28 cellular contexts compared by ENCODE assay signal in the genomic region with DNA sequence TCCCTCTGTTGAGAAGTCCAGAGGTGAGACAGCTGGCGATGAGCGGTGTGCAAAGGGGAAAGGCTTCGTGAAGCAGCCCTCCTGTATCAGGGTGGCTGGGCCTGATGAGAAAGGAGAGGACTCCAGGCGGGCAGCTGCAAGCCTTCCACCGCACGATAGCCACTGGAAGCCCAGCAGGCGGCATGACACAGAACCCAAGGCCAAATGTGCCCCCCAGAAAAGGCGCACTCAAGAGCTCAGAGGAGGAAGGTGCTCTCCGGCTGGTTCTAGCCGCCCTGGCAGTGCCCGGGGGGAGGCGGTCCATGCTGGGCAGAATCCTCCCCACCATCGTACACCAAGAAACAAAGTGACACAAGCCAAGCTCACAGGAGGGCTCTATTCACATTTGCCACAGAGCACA.
"Had no signal": no experiment of that assay in that cellular context is flagged by ENCODE, and none has a peak within 500 bp of the region (broad histone marks: within the 10 kb centered on the region; RNA-seq: fewer than 3 reads in every experiment).

No MANE protein-coding gene starts in this region.

- H3K27ac Mint-ChIP-seq: activated CD4-positive, alpha-beta memory T cell treated with anti-CD3 and anti-CD28 coated beads, Interleukin-2, amount 10 ng/mL, durations not matched to agents 7 days and 5 days; activated CD4-positive, alpha-beta T cell treated with anti-CD3 and anti-CD28 coated beads, Interleukin-2, amount 10 ng/mL, durations not matched to agents 7 days and 5 days; effector memory CD8-positive, alpha-beta T cell had no signal

- ATAC-seq: activated T-cell treated with anti-CD3 and anti-CD28 coated beads, Interleukin-2, amount 50 U/mL, for 72 hours; effector memory CD8-positive, alpha-beta T cell; gastroesophageal sphincter had no signal

- H3K4me1 ChIP-seq: esophagus squamous epithelium, gastroesophageal sphincter had no signal

- H3K9me3 Mint-ChIP-seq: effector memory CD8-positive, alpha-beta T cell had no signal

- DNase-seq: activated CD4-positive, alpha-beta memory T cell treated with anti-CD3 and anti-CD28 coated beads, Interleukin-2, amount 10 ng/mL, durations not matched to agents 7 days and 5 days; activated CD4-positive, alpha-beta T cell treated with anti-CD3 and anti-CD28 coated beads for 4 hours; activated CD4-positive, alpha-beta T cell treated with anti-CD3 and anti-CD28 coated beads, Interleukin-2, amount 10 ng/mL, durations not matched to agents 7 days and 5 days; activated CD4-positive, alpha-beta T cell treated with anti-CD3 and anti-CD28 coated beads, Interleukin-2, amount 50 U/mL, for 4 hours; activated CD4-positive, CD25-positive, alpha-beta regulatory T cell; activated CD4-positive, CD25-positive, alpha-beta regulatory T cell treated with anti-CD3 and anti-CD28 coated beads, Interleukin-2, amount 50 U/mL, for 72 hours; activated CD8-positive, alpha-beta memory T cell treated with anti-CD3 and anti-CD28 coated beads, Interleukin-2, amount 50 U/mL, for 48 hours; activated gamma-delta T cell; activated naive CD4-positive, alpha-beta T cell; activated naive CD4-positive, alpha-beta T cell treated with anti-CD3 and anti-CD28 coated beads, Interleukin-2, amount 50 U/mL, for 16 hours; activated T-cell treated with anti-CD3 and anti-CD28 coated beads for 4 hours; activated T-cell treated with anti-CD3 and anti-CD28 coated beads, Interleukin-2, amount 50 U/mL, for 24 hours; activated T-cell treated with anti-CD3 and anti-CD28 coated beads, Interleukin-2, amount 50 U/mL, for 72 hours; amniotic stem cell; anterior cingulate cortex; brain microvascular endothelial cell; caudate nucleus; cortex of kidney; dermis blood vessel endothelial cell; effector CD4-positive, alpha-beta T cell; effector memory CD8-positive, alpha-beta T cell; esophagus squamous epithelium; foreskin melanocyte; T-helper 1 cell; T-helper 2 cell had no signal

- H3K27ac ChIP-seq: brain microvascular endothelial cell, epithelial cell of prostate, esophagus squamous epithelium, gastroesophageal sphincter had no signal

- H3K4me3 Mint-ChIP-seq: activated CD4-positive, alpha-beta memory T cell treated with anti-CD3 and anti-CD28 coated beads, Interleukin-2, amount 10 ng/mL, durations not matched to agents 7 days and 5 days; activated CD4-positive, alpha-beta T cell treated with anti-CD3 and anti-CD28 coated beads, Interleukin-2, amount 10 ng/mL, durations not matched to agents 7 days and 5 days; activated naive CD8-positive, alpha-beta T cell; activated T-cell treated with anti-CD3 and anti-CD28 coated beads, Interleukin-2, amount 50 U/mL, for 24 hours; activated T-cell treated with anti-CD3 and anti-CD28 coated beads, Interleukin-2, amount 50 U/mL, for 72 hours; effector memory CD8-positive, alpha-beta T cell had no signal

- H3K27me3 ChIP-seq: brain microvascular endothelial cell, esophagus squamous epithelium, gastroesophageal sphincter had no signal

- H3K4me1 Mint-ChIP-seq: activated CD4-positive, alpha-beta memory T cell treated with anti-CD3 and anti-CD28 coated beads, Interleukin-2, amount 10 ng/mL, durations not matched to agents 7 days and 5 days; activated CD4-positive, alpha-beta T cell treated with anti-CD3 and anti-CD28 coated beads, Interleukin-2, amount 10 ng/mL, durations not matched to agents 7 days and 5 days had no signal

- H3K27me3 Mint-ChIP-seq: activated CD4-positive, alpha-beta memory T cell treated with anti-CD3 and anti-CD28 coated beads, Interleukin-2, amount 10 ng/mL, durations not matched to agents 7 days and 5 days; activated CD4-positive, alpha-beta T cell treated with anti-CD3 and anti-CD28 coated beads, Interleukin-2, amount 10 ng/mL, durations not matched to agents 7 days and 5 days; activated naive CD8-positive, alpha-beta T cell; activated T-cell treated with anti-CD3 and anti-CD28 coated beads, Interleukin-2, amount 50 U/mL, for 24 hours; effector memory CD8-positive, alpha-beta T cell had no signal
